In genomic region chr2:115596659-115597375, GRCh38 we compare ENCODE assay signal across 20 cellular contexts.
DNase-seq lines count a peak whose midpoint lies in the region; ATAC-seq, FAIRE-seq and TF ChIP-seq lines count a peak whose summit lies in the region.
"Had no signal": no experiment of that assay in that cellular context is flagged by ENCODE, and none has a peak within 500 bp of the region (broad histone marks: within the 10 kb centered on the region; RNA-seq: fewer than 3 reads in every experiment).

No MANE protein-coding gene starts in this region.

- H4K5ac ChIP-seq in H9 (ENCODE audit: insufficient read length, low read depth, low read length), result no peak overlapping the region

- H3K9ac ChIP-seq in H9 (ENCODE audit: extremely low read depth, insufficient read length, low read length) (no peak overlapping the region), neuronal stem cell (ENCODE audit: low read depth, low read length, poor library complexity) (no peak overlapping the region)
- H3K9ac ChIP-seq: BLaER1 treated with 17β-estradiol and CSF1 and Interleukin-3, amounts not matched to agents 10 nM and 100 nM had no signal

- no peak overlapping the region for H4K8ac ChIP-seq in H9 (replicated peaks; ENCODE audit: insufficient read length, low read depth, low read length)
- H4K8ac ChIP-seq in neuronal stem cell (ENCODE audit: low read depth, low read length), result no peak overlapping the region

- H2AFZ ChIP-seq in H9 (ENCODE audit: low read length) (no peak overlapping the region), neuronal stem cell (ENCODE audit: low read length) (no peak overlapping the region)

- H3K9me3 ChIP-seq in H9 (ENCODE audit: control insufficient read depth, low read depth, low read length) (peaks cover 4% of the 10 kb centered on the region), iPS DF 6.9 (ENCODE audit: control insufficient read depth, insufficient read depth, low read length) (no peaks in the 10 kb centered on the region), pancreas (no peaks in the 10 kb centered on the region), neuronal stem cell (replicated peaks in 1 of 2; ENCODE audit: control insufficient read depth in 2 of 2, insufficient read depth in 1 of 2, low read depth in 1 of 2, low read length in 2 of 2) (peaks cover 0 to 4% of the 10 kb centered on the region in 2 donors)
- H3K9me3 ChIP-seq: MG63 had no signal

- H3K23ac ChIP-seq in H9 (ENCODE audit: insufficient read length, low read depth, low read length) (no peak overlapping the region), neuronal stem cell (ENCODE audit: low read depth, low read length, poor library complexity) (no peak overlapping the region)

- no peaks in the 10 kb centered on the region for H3K23me2 ChIP-seq in H9 (ENCODE audit: insufficient read length, low read depth, low read length, poor library complexity, severe bottlenecking)

- H3T11ph ChIP-seq in H9 (ENCODE audit: low read length), result peak overlapping the region; percentile 6

- no peak overlapping the region for H2BK5ac ChIP-seq in H9 (ENCODE audit: insufficient read length, low read length)
- H2BK5ac ChIP-seq in neuronal stem cell (ENCODE audit: low read length), result no peak overlapping the region

- H4K91ac ChIP-seq in H9 (ENCODE audit: insufficient read length, low read depth, low read length), result no peak overlapping the region
- no peak overlapping the region for H4K91ac ChIP-seq in neuronal stem cell (ENCODE audit: low read depth, low read length, poor library complexity)

- peaks cover 50 to 51% of the 10 kb centered on the region in 2 experiments for H3K4me1 Mint-ChIP-seq in H9
- H3K4me1 Mint-ChIP-seq: CD8-positive, alpha-beta memory T cell had no signal

- H3K27me3 ChIP-seq in H9 (ENCODE audit: insufficient read depth, low read length) (no peaks in the 10 kb centered on the region), iPS DF 6.9 (ENCODE audit: control insufficient read depth, insufficient read depth, low read length) (no peaks in the 10 kb centered on the region), pancreas (no peaks in the 10 kb centered on the region), neuronal stem cell (ENCODE audit: control insufficient read depth in 3 of 3, insufficient read depth in 3 of 3, low read depth in 1 of 3, low read length in 3 of 3) (no peaks in the 10 kb centered on the region)
- H3K27me3 ChIP-seq: BLaER1 treated with 17β-estradiol and CSF1 and Interleukin-3, amounts not matched to agents 10 nM and 100 nM; MG63 had no signal

- H2BK12ac ChIP-seq in H9 (ENCODE audit: insufficient read length, low read depth, low read length), result no peak overlapping the region
- H2BK12ac ChIP-seq in neuronal stem cell (ENCODE audit: low read length), result no peak overlapping the region

- H3K4me3 ChIP-seq in iPS DF 6.9 (ENCODE audit: low read length) (no peak overlapping the region), pancreas (no peak overlapping the region), neuronal stem cell (ENCODE audit: low read length in 2 of 2) (no peak overlapping the region)
- H3K4me3 ChIP-seq: BLaER1 treated with 17β-estradiol and CSF1 and Interleukin-3, amounts not matched to agents 10 nM and 100 nM; MG63; SK-N-MC had no signal

- H3K4me2 ChIP-seq in H9 (ENCODE audit: insufficient read depth, insufficient read length, low read length), result peak overlapping the region; percentile 41
- no peak overlapping the region for H3K4me2 ChIP-seq in neuronal stem cell (ENCODE audit: insufficient read depth, low read length, poor library complexity, severe bottlenecking)
- H3K4me2 ChIP-seq: BLaER1 treated with 17β-estradiol and CSF1 and Interleukin-3, amounts not matched to agents 10 nM and 100 nM had no signal

- H2BK15ac ChIP-seq in H9 (ENCODE audit: low read depth, low read length), result no peak overlapping the region
- no peak overlapping the region for H2BK15ac ChIP-seq in neuronal stem cell (ENCODE audit: low read length)

- H3K9me3 Mint-ChIP-seq in H9, result peaks cover 19 to 21% of the 10 kb centered on the region in 2 experiments

- no peaks in the 10 kb centered on the region for H4K20me1 ChIP-seq in H9 (ENCODE audit: control insufficient read depth, insufficient read depth, insufficient read length)
- H4K20me1 ChIP-seq: BLaER1 treated with 17β-estradiol and CSF1 and Interleukin-3, amounts not matched to agents 10 nM and 100 nM had no signal

- H3K4ac ChIP-seq in H9 (ENCODE audit: low read depth, low read length) (no peak overlapping the region), neuronal stem cell (ENCODE audit: low read length) (no peak overlapping the region)

- TF ChIP-seq CTCF in H9 (conservative IDR thresholded peaks at IDR 0.05) (no peak), pancreas (IDR thresholded peaks at IDR 0.05) (no peak)

- peak overlapping the region; percentile 72 for H3K27ac ChIP-seq in H9 (ENCODE audit: insufficient read length, low read depth, low read length)
- H3K27ac ChIP-seq in iPS DF 6.9 (ENCODE audit: low read length), result no peak overlapping the region
- no peak overlapping the region for H3K27ac ChIP-seq in pancreas
- no peak overlapping the region for H3K27ac ChIP-seq in neuronal stem cell (replicated peaks; ENCODE audit: low read length)
- H3K27ac ChIP-seq: BLaER1 treated with 17β-estradiol and CSF1 and Interleukin-3, amounts not matched to agents 10 nM and 100 nM; SK-N-MC had no signal

- peak overlapping the region; percentile 4 to 14; a peak in 3 of 5 replicates for H3K4me3 Mint-ChIP-seq in H9
- H3K4me3 Mint-ChIP-seq: CD8-positive, alpha-beta memory T cell; IgD-negative memory B cell had no signal

- DNase-seq in H9 (peak; percentile 38), NCI-H69 (lab: John Stamatoyannopoulos, UW) (peak; percentile 60), iPS DF 6.9 (ENCODE audit: low read depth, low spot score) (peak; percentile 27), pancreas (no peak), neuronal stem cell (ENCODE audit: low spot score) (no peak)
- DNase-seq: CD8-positive, alpha-beta memory T cell; DMS79; Kasumi-1; MG63; NCI-H1048; NCI-H1436; NCI-H2029 treated with DMSO at 0.1 percent for 48 hours; NCI-H446 treated with DMSO at 0.1 percent for 48 hours; OCI-M1; SHP77 had no signal

- H2AK5ac ChIP-seq in H9 (ENCODE audit: insufficient read length, low read length), result no peak overlapping the region
- no peak overlapping the region for H2AK5ac ChIP-seq in neuronal stem cell (ENCODE audit: low read depth, low read length)

- no peak for FAIRE-seq in pancreas (lab: Jason Lieb, UNC)

- peak in 3 of 4 donors; percentile 56 to 74 (median 66) for ATAC-seq in pancreas
- ATAC-seq in HG03135 (IDR thresholded peaks at IDR 0.05; ENCODE audit: unreplicated experiment), result no peak
- ATAC-seq in GM18517 (IDR thresholded peaks at IDR 0.05; ENCODE audit: unreplicated experiment), result no peak

- H3K27me3 Mint-ChIP-seq in H9 (ENCODE audit: low read depth), result no peaks in the 10 kb centered on the region; the same call in 1 of the 2 replicates
- H3K27me3 Mint-ChIP-seq: CD8-positive, alpha-beta memory T cell; IgD-negative memory B cell had no signal

- H2BK20ac ChIP-seq in H9 (ENCODE audit: low read depth, low read length, poor library complexity, severe bottlenecking), result no peak overlapping the region

- H3K36me3 ChIP-seq in iPS DF 6.9 (ENCODE audit: control insufficient read depth, insufficient read depth, low read length) (no peaks in the 10 kb centered on the region), pancreas (no peaks in the 10 kb centered on the region), neuronal stem cell (replicated peaks in 1 of 2; ENCODE audit: control insufficient read depth in 2 of 2, insufficient read depth in 2 of 2, low read length in 2 of 2) (no peaks in the 10 kb centered on the region)
- H3K36me3 ChIP-seq: BLaER1 treated with 17β-estradiol and CSF1 and Interleukin-3, amounts not matched to agents 10 nM and 100 nM; MG63 had no signal

- intact Hi-C loops in pancreas (cut with DNase I), result no loop called here

- H3K27ac Mint-ChIP-seq in H9, result peak overlapping the region; percentile 73 to 98 (median 84); a peak in 6 of 7 replicates
- H3K27ac Mint-ChIP-seq: CD8-positive, alpha-beta memory T cell; IgD-negative memory B cell had no signal

- WGBS in H9 (ENCODE audit: extremely low coverage, insufficient read length, low lambda C conversion rate), result no CpG with 5 or more reads among the region's 3 CpGs
- WGBS in iPS DF 6.9 (ENCODE audit: insufficient coverage, insufficient read length), result no CpG with 5 or more reads among the region's 3 CpGs
- WGBS in pancreas, 2 donors, result 55 to 59% methylated on average over 3 of the region's 3 CpGs
- WGBS in neuronal stem cell (ENCODE audit: extremely low coverage in 2 of 2, insufficient read length in 2 of 2, insufficient replicate concordance in 1 of 2), 2 donors, result no CpG with 5 or more reads among the region's 3 CpGs

- H3K36me3 Mint-ChIP-seq in H9 (ENCODE audit: insufficient read depth in 1 of 3, low read depth in 3 of 3), result peaks cover 15 to 32% (median 20%) of the 10 kb centered on the region in 3 experiments
- H3K36me3 Mint-ChIP-seq: CD8-positive, alpha-beta memory T cell had no signal

- no peak overlapping the region for H2BK120ac ChIP-seq in H9 (ENCODE audit: low read depth, low read length, poor library complexity, severe bottlenecking)
- no peak overlapping the region for H2BK120ac ChIP-seq in neuronal stem cell (ENCODE audit: low read depth, low read length)

- H3K79me1 ChIP-seq in H9 (ENCODE audit: insufficient read depth, low read depth, low read length, poor library complexity, severe bottlenecking), result no peaks in the 10 kb centered on the region
- H3K79me1 ChIP-seq in neuronal stem cell (ENCODE audit: low read depth, low read length), result no peaks in the 10 kb centered on the region

- H3K79me2 ChIP-seq in H9 (ENCODE audit: insufficient read depth, low read length), result no peaks in the 10 kb centered on the region

- H3K18ac ChIP-seq in H9 (ENCODE audit: insufficient read length, low read depth, low read length) (no peak overlapping the region), neuronal stem cell (ENCODE audit: low read length) (no peak overlapping the region)

- no peak overlapping the region for H3K56ac ChIP-seq in H9 (ENCODE audit: insufficient read length, low read depth, low read length)

- H3K14ac ChIP-seq in H9 (ENCODE audit: insufficient read depth, low read length) (no peak overlapping the region), neuronal stem cell (ENCODE audit: low read length) (no peak overlapping the region)

- H3K4me1 ChIP-seq in H9 (ENCODE audit: insufficient read depth, low read length) (peaks cover 3% of the 10 kb centered on the region), iPS DF 6.9 (ENCODE audit: control insufficient read depth, insufficient read depth, low read length) (no peaks in the 10 kb centered on the region; the same call in 1 of the 2 replicates), pancreas (peaks cover 0 to 7% (median 0%) of the 10 kb centered on the region in 3 donors), neuronal stem cell (ENCODE audit: control insufficient read depth in 2 of 2, insufficient read depth in 1 of 2, low read depth in 1 of 2, low read length in 2 of 2) (peaks cover 0 to 10% of the 10 kb centered on the region in 2 donors)
- H3K4me1 ChIP-seq: BLaER1 treated with 17β-estradiol and CSF1 and Interleukin-3, amounts not matched to agents 10 nM and 100 nM had no signal

Comparison
In these comparisons a context has a peak if more than half of its experiments do, and no peak if none do; other contexts are left out.
1. DNase-seq: peak in H9 (single experiment), NCI-H69 (single experiment) and iPS DF 6.9 (single experiment); none in pancreas (0 of 6) and neuronal stem cell (single experiment).
2. ATAC-seq: peak in pancreas (3 of 4); none in HG03135 (single experiment) and GM18517 (single experiment).